Comparison of ENCODE assay signal across 18 cellular contexts in the genomic region with DNA sequence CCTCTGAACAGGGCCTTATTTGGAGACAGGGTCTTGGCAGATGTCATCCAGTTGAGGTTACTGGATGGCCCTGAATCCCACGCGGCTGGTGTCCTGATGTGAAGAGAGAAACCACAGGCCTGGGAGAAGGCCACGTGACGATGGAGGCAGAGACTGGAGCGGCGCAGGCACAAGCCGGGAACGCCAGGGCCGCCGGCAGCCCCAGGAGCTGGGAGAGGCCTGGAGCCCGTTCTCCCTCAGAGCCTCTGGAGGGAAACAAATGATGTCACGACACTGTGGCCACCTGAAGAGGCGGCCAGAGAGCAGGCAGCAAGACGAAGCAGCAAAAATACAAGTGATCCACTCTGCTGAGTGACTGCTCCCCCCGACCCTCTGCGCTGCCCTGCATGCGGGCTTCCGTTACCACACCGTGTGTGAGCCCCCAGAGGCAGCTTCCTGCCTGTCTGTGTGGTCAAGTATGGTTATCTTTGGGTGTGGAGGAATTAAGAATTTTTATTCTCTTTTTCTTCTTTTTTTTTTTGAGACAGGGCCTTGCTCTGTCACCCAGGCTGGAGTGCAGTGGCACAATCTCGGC. TPM values are rescaled to one million over a fixed set of nuclear protein-coding genes. Genes with fewer than 3 reads are reported as not detected.
DNase-seq lines count a peak whose midpoint lies in the region; ATAC-seq and FAIRE-seq lines count a peak whose summit lies in the region.
"Had no signal": no experiment of that assay in that cellular context is flagged by ENCODE, and none has a peak within 500 bp of the region (broad histone marks: within the 10 kb centered on the region; RNA-seq: fewer than 3 reads in every experiment).

No MANE protein-coding gene starts in this region.

- DNase-seq in natural killer cell treated with Interleukin-12 subunit alpha and Interleukin-12 subunit beta and Interleukin-15 and Interleukin-18, amount 100 ng/mL, for 72 hours (ENCODE audit: low spot score), result no peak
- DNase-seq in EL, result no peak
- no peak for DNase-seq in substantia nigra (lab: John Stamatoyannopoulos, UW)
- no peak for DNase-seq in urothelium cell line (ENCODE audit: low spot score)
- DNase-seq: DMS79 treated with DMSO at 0.1 percent for 48 hours, endodermal cell, foreskin keratinocyte, H9, RPMI8226 had no signal

- H3K9ac ChIP-seq in BLaER1 treated with 17β-estradiol and CSF1 and Interleukin-3, amounts not matched to agents 10 nM and 100 nM, result peak overlapping the region in 4 of 11 experiments; percentile 8 to 44 (median 23); a peak in 5 of 22 replicates

- no peak for FAIRE-seq in urothelium cell line (lab: Jason Lieb, UNC)

- ATAC-seq in activated T-helper 17 cell treated with anti-CD3 and anti-CD28 coated beads, Interleukin-2, amount 50 U/mL, for 72 hours (replicated peaks), result no peak
- peak; percentile 59 to 60 for ATAC-seq in natural killer cell treated with Interleukin-12 subunit alpha and Interleukin-12 subunit beta and Interleukin-15 and Interleukin-18, amount 100 ng/mL, for 72 hours
- ATAC-seq in GM21390 (IDR thresholded peaks at IDR 0.05; ENCODE audit: unreplicated experiment), result no peak
- ATAC-seq: foreskin keratinocyte had no signal

- peaks cover 42 to 65% (median 56%) of the 10 kb centered on the region in 10 experiments for H3K4me1 ChIP-seq in BLaER1 treated with 17β-estradiol and CSF1 and Interleukin-3, amounts not matched to agents 10 nM and 100 nM

- H3K4me1 Mint-ChIP-seq in IgD-negative memory B cell, result peaks cover 4 to 12% (median 11%) of the 10 kb centered on the region in 3 donors
- peaks cover 15% of the 10 kb centered on the region for H3K4me1 Mint-ChIP-seq in activated T-helper 17 cell treated with anti-CD3 and anti-CD28 coated beads, Interleukin-2, amount 50 U/mL, for 72 hours
- peaks cover 51 to 52% of the 10 kb centered on the region in 2 donors for H3K4me1 Mint-ChIP-seq in natural killer cell treated with Interleukin-12 subunit alpha and Interleukin-12 subunit beta and Interleukin-15 and Interleukin-18, amount 100 ng/mL, for 72 hours (ENCODE audit: low read depth in 2 of 2)
- H3K4me1 Mint-ChIP-seq: endodermal cell had no signal

- no peak overlapping the region for H3K27ac ChIP-seq in BLaER1 treated with 17β-estradiol and CSF1 and Interleukin-3, amounts not matched to agents 10 nM and 100 nM
- H3K27ac ChIP-seq in substantia nigra (ENCODE audit: low read depth, low read length, poor library complexity, severe bottlenecking), result no peak overlapping the region
- H3K27ac ChIP-seq: foreskin keratinocyte had no signal

- no peak overlapping the region for H3K4me3 Mint-ChIP-seq in IgD-negative memory B cell
- peak overlapping the region; percentile 70 for H3K4me3 Mint-ChIP-seq in activated T-helper 17 cell treated with anti-CD3 and anti-CD28 coated beads, Interleukin-2, amount 50 U/mL, for 72 hours
- peak overlapping the region; percentile 53 for H3K4me3 Mint-ChIP-seq in natural killer cell treated with Interleukin-12 subunit alpha and Interleukin-12 subunit beta and Interleukin-15 and Interleukin-18, amount 100 ng/mL, for 72 hours
- H3K4me3 Mint-ChIP-seq: endodermal cell, H9 had no signal

- no peaks in the 10 kb centered on the region for H3K9me3 Mint-ChIP-seq in IgD-negative memory B cell
- no peaks in the 10 kb centered on the region for H3K9me3 Mint-ChIP-seq in activated T-helper 17 cell treated with anti-CD3 and anti-CD28 coated beads, Interleukin-2, amount 50 U/mL, for 72 hours
- no peaks in the 10 kb centered on the region for H3K9me3 Mint-ChIP-seq in natural killer cell treated with Interleukin-12 subunit alpha and Interleukin-12 subunit beta and Interleukin-15 and Interleukin-18, amount 100 ng/mL, for 72 hours
- H3K9me3 Mint-ChIP-seq: endodermal cell, H9 had no signal

- H3K9me3 ChIP-seq in BLaER1 treated with 17β-estradiol and CSF1 and Interleukin-3, amounts not matched to agents 10 nM and 100 nM (replicated peaks in 1 of 11), result no peaks in the 10 kb centered on the region
- H3K9me3 ChIP-seq: BE2C had no signal

- H3K4me2 ChIP-seq in BLaER1 treated with 17β-estradiol and CSF1 and Interleukin-3, amounts not matched to agents 10 nM and 100 nM, result peak overlapping the region; percentile 21 to 89 (median 72)

- peak overlapping the region in 2 of 3 donors; percentile 9 to 39 for H3K27ac Mint-ChIP-seq in IgD-negative memory B cell
- peak overlapping the region; percentile 98 for H3K27ac Mint-ChIP-seq in activated T-helper 17 cell treated with anti-CD3 and anti-CD28 coated beads, Interleukin-2, amount 50 U/mL, for 72 hours
- peak overlapping the region; percentile 6 to 81 for H3K27ac Mint-ChIP-seq in natural killer cell treated with Interleukin-12 subunit alpha and Interleukin-12 subunit beta and Interleukin-15 and Interleukin-18, amount 100 ng/mL, for 72 hours
- H3K27ac Mint-ChIP-seq: endodermal cell, H9 had no signal

- H3K27me3 ChIP-seq in BLaER1 treated with 17β-estradiol and CSF1 and Interleukin-3, amounts not matched to agents 10 nM and 100 nM, result peaks cover 0 to 49% (median 14%) of the 10 kb centered on the region in 11 experiments; a peak in 14 of 22 replicates

- no peaks in the 10 kb centered on the region for H3K36me3 ChIP-seq in BLaER1 treated with 17β-estradiol and CSF1 and Interleukin-3, amounts not matched to agents 10 nM and 100 nM
- H3K36me3 ChIP-seq: BE2C had no signal

- H4K20me1 ChIP-seq in BLaER1 treated with 17β-estradiol and CSF1 and Interleukin-3, amounts not matched to agents 10 nM and 100 nM, result peaks cover 0 to 36% (median 18%) of the 10 kb centered on the region in 11 experiments; a peak in 17 of 22 replicates

- H3K27me3 Mint-ChIP-seq in IgD-negative memory B cell, result peaks cover 6% of the 10 kb centered on the region
- no peaks in the 10 kb centered on the region for H3K27me3 Mint-ChIP-seq in activated T-helper 17 cell treated with anti-CD3 and anti-CD28 coated beads, Interleukin-2, amount 50 U/mL, for 72 hours
- H3K27me3 Mint-ChIP-seq in natural killer cell treated with Interleukin-12 subunit alpha and Interleukin-12 subunit beta and Interleukin-15 and Interleukin-18, amount 100 ng/mL, for 72 hours, result no peaks in the 10 kb centered on the region

- H3K4me3 ChIP-seq in BLaER1 treated with 17β-estradiol and CSF1 and Interleukin-3, amounts not matched to agents 10 nM and 100 nM, result no peak overlapping the region

- no peaks in the 10 kb centered on the region for H3K36me3 Mint-ChIP-seq in IgD-negative memory B cell
- peaks cover 8% of the 10 kb centered on the region for H3K36me3 Mint-ChIP-seq in activated T-helper 17 cell treated with anti-CD3 and anti-CD28 coated beads, Interleukin-2, amount 50 U/mL, for 72 hours (ENCODE audit: low read depth)
- no peaks in the 10 kb centered on the region for H3K36me3 Mint-ChIP-seq in natural killer cell treated with Interleukin-12 subunit alpha and Interleukin-12 subunit beta and Interleukin-15 and Interleukin-18, amount 100 ng/mL, for 72 hours

RNA-seq across cellular contexts. Expression of gene CD7, which starts 11.6 kb away (rescaled TPM):
- 4.4 TPM for polyA plus RNA-seq in IgD-negative memory B cell
- 100 to 1,000 TPM; 193 to 378 TPM for total RNA-seq in activated T-helper 17 cell treated with anti-CD3 and anti-CD28 coated beads, Interleukin-2, amount 50 U/mL, for 72 hours
- total RNA-seq in natural killer cell treated with Interleukin-12 subunit alpha and Interleukin-12 subunit beta and Interleukin-15 and Interleukin-18, amount 100 ng/mL, for 72 hours, result 10 to 100 TPM; 61.8 to 73.6 TPM
- total RNA-seq: foreskin keratinocyte had no signal
- polyA plus RNA-seq: foreskin keratinocyte, neural cell had no signal

RNA-seq across cellular contexts. Expression of gene SECTM1, which starts 27.8 kb away (rescaled TPM):
- polyA plus RNA-seq in IgD-negative memory B cell, result 0.83 TPM
- total RNA-seq in activated T-helper 17 cell treated with anti-CD3 and anti-CD28 coated beads, Interleukin-2, amount 50 U/mL, for 72 hours, result 10 to 100 TPM; 16.4 to 22.3 TPM
- total RNA-seq in natural killer cell treated with Interleukin-12 subunit alpha and Interleukin-12 subunit beta and Interleukin-15 and Interleukin-18, amount 100 ng/mL, for 72 hours, result under 1 TPM in 1 of 2 donors, not detected in 1; 0.56 TPM
- total RNA-seq: endodermal cell had no signal
- polyA plus RNA-seq: neural cell had no signal

RNA-seq across cellular contexts. Expression of gene CSNK1D, which starts 32.3 kb away (rescaled TPM):
- 78.3 TPM for polyA plus RNA-seq in IgD-negative memory B cell
- total RNA-seq in activated T-helper 17 cell treated with anti-CD3 and anti-CD28 coated beads, Interleukin-2, amount 50 U/mL, for 72 hours, result 100 to 1,000 TPM; 140 to 142 TPM
- 100 to 1,000 TPM; 160 to 215 TPM for total RNA-seq in natural killer cell treated with Interleukin-12 subunit alpha and Interleukin-12 subunit beta and Interleukin-15 and Interleukin-18, amount 100 ng/mL, for 72 hours

RNA-seq across cellular contexts. Expression of gene TEX19, which starts 53.2 kb away (rescaled TPM):
- 0.36 TPM for polyA plus RNA-seq in IgD-negative memory B cell
- under 1 TPM in 1 of 2 donors, not detected in 1; 0.28 TPM for total RNA-seq in activated T-helper 17 cell treated with anti-CD3 and anti-CD28 coated beads, Interleukin-2, amount 50 U/mL, for 72 hours
- not detected for total RNA-seq in natural killer cell treated with Interleukin-12 subunit alpha and Interleukin-12 subunit beta and Interleukin-15 and Interleukin-18, amount 100 ng/mL, for 72 hours
- total RNA-seq: lower leg skin, urinary bladder had no signal
- polyA plus RNA-seq: adipose tissue, neural cell, urinary bladder had no signal

Comparison
In these comparisons a context has a peak if more than half of its experiments do, and no peak if none do; other contexts are left out.
1. H3K27ac Mint-ChIP-seq: peak in every context shown above with its lines; median percentile 98 in activated T-helper 17 cell treated with anti-CD3 and anti-CD28 coated beads, Interleukin-2, amount 50 U/mL, for 72 hours; 44 in natural killer cell treated with Interleukin-12 subunit alpha and Interleukin-12 subunit beta and Interleukin-15 and Interleukin-18, amount 100 ng/mL, for 72 hours; 24 in IgD-negative memory B cell.
2. H3K4me3 Mint-ChIP-seq: peak in activated T-helper 17 cell treated with anti-CD3 and anti-CD28 coated beads, Interleukin-2, amount 50 U/mL, for 72 hours (single experiment) and natural killer cell treated with Interleukin-12 subunit alpha and Interleukin-12 subunit beta and Interleukin-15 and Interleukin-18, amount 100 ng/mL, for 72 hours (single experiment); none in IgD-negative memory B cell (0 of 4).
3. ATAC-seq: peak in natural killer cell treated with Interleukin-12 subunit alpha and Interleukin-12 subunit beta and Interleukin-15 and Interleukin-18, amount 100 ng/mL, for 72 hours (2 of 2); none in activated T-helper 17 cell treated with anti-CD3 and anti-CD28 coated beads, Interleukin-2, amount 50 U/mL, for 72 hours (single experiment) and GM21390 (single experiment).
4. RNA of gene SECTM1, which starts 27.8 kb away (total RNA-seq): 16.4 to 22.3 TPM in activated T-helper 17 cell treated with anti-CD3 and anti-CD28 coated beads, Interleukin-2, amount 50 U/mL, for 72 hours; 0.56 TPM in natural killer cell treated with Interleukin-12 subunit alpha and Interleukin-12 subunit beta and Interleukin-15 and Interleukin-18, amount 100 ng/mL, for 72 hours; every median in the first group is over 10 times any median in the second.